In genomic region chr19:47035495-47036232, GRCh38 we compare ENCODE assay signal across 8 cellular contexts. TPM values are rescaled to one million over a fixed set of nuclear protein-coding genes. Genes with fewer than 3 reads are reported as not detected.
A peak's percentile ranks its signal among the peaks of the same experiment; 100 is the strongest.
DNase-seq lines count a peak whose midpoint lies in the region; ATAC-seq and TF ChIP-seq lines count a peak whose summit lies in the region.

No MANE protein-coding gene starts in this region.

- peak overlapping the region; percentile 91 for H3K9ac ChIP-seq in mucosa of stomach (ENCODE audit: low read length)

- no peaks in the 10 kb centered on the region for H3K27me3 ChIP-seq in mucosa of stomach (ENCODE audit: control insufficient read depth, insufficient read depth, low read length)

- H3K36me3 Mint-ChIP-seq in IgD-negative memory B cell: no peaks in the 10 kb centered on the region

- peaks cover 10 to 17% (median 14%) of the 10 kb centered on the region in 3 donors for H3K4me1 Mint-ChIP-seq in IgD-negative memory B cell

- H3K4me1 ChIP-seq in mucosa of stomach (ENCODE audit: control insufficient read depth, insufficient read depth, low read length): peaks cover 34% of the 10 kb centered on the region

- no peaks in the 10 kb centered on the region for H3K36me3 ChIP-seq in mucosa of stomach (ENCODE audit: control insufficient read depth, insufficient read depth, low read length)

- H3K9me3 ChIP-seq in mucosa of stomach (ENCODE audit: control insufficient read depth, low read length): no peaks in the 10 kb centered on the region

- H3K9me3 Mint-ChIP-seq in IgD-negative memory B cell: no peaks in the 10 kb centered on the region

- peak overlapping the region; percentile 80 for H3K4me3 ChIP-seq in mucosa of stomach (ENCODE audit: low read length)

- peak; percentile 77 for DNase-seq in COR-L47 (lab: John Stamatoyannopoulos, UW)
- peak; percentile 97 for DNase-seq in OCI-M1 (lab: John Stamatoyannopoulos, UW)
- peak; percentile 95 for DNase-seq in activated T-cell treated with anti-CD3 and anti-CD28 coated beads for 48 hours (ENCODE audit: low read depth)
- DNase-seq in erythroblast (lab: John Stamatoyannopoulos, UW): peak; percentile 86 to 92
- peak; percentile 100 for DNase-seq in stimulated activated CD8-positive, alpha-beta memory T cell treated with anti-CD3 and anti-CD28 coated beads, Interleukin-4, amount 100 ng/mL, for 48 hours

- H3K27ac Mint-ChIP-seq in IgD-negative memory B cell: peak overlapping the region; percentile 73 to 94 (median 87)

- H3K4me3 Mint-ChIP-seq in IgD-negative memory B cell: peak overlapping the region; percentile 88 to 97 (median 96)

- H3K27me3 Mint-ChIP-seq in IgD-negative memory B cell: peaks cover 8% of the 10 kb centered on the region

- peak; percentile 18 for TF ChIP-seq POLR2A in erythroblast (IDR thresholded peaks at IDR 0.05; ENCODE audit: low read length)

- peak; percentile 72 for ATAC-seq in GM21367 (IDR thresholded peaks at IDR 0.05; ENCODE audit: unreplicated experiment)

RNA-seq across cellular contexts. Expression of gene TMEM160, which starts 12.8 kb away (rescaled TPM):
- polyA plus RNA-seq in IgD-negative memory B cell: 144 TPM

RNA-seq across cellular contexts. Expression of gene NPAS1, which starts 16.0 kb away (rescaled TPM):
- polyA plus RNA-seq in IgD-negative memory B cell: 1.0 TPM

Comparison
In these comparisons a context has a peak if more than half of its experiments do, and no peak if none do; other contexts are left out.
1. Peak in every context shown above with its lines: DNase-seq, ATAC-seq and H3K4me3 ChIP-seq.